ENCODE assay signal across 24 cellular contexts in the genomic region with DNA sequence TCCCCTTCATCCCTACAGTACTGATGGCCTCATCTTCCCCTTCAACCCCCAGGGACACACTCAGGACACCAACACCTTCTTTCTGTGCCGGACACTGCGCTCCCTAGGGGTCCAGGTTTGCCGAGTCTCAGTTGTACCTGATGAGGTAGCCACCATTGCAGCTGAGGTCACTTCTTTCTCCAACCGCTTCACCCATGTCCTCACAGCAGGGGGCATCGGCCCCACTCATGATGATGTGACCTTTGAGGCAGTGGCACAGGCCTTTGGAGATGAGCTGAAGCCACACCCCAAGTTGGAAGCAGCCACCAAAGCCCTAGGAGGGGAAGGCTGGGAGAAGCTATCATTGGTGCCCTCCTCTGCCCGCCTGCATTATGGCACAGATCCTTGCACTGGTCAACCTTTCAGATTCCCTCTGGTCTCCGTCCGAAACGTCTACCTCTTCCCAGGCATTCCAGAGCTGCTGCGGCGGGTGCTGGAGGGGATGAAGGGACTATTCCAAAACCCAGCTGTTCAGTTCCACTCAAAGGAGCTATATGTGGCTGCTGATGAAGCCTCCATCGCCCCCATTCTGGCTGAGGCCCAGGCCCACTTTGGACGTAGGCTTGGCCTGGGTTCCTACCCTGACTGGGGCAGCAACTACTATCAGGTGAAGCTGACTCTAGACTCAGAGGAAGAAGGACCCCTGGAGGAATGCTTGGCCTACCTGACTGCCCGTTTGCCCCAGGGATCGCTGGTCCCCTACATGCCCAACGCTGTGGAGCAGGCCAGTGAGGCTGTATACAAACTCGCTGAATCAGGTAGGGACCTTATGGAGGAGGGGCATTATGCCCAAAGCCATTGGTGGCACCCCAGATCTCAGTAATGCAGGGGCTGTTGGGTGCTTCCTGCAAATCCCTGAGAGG. TPM values are rescaled to one million over a fixed set of nuclear protein-coding genes. Genes with fewer than 3 reads are reported as not detected.
DNase-seq lines count a peak whose midpoint lies in the region; ATAC-seq and TF ChIP-seq lines count a peak whose summit lies in the region.
"Had no signal": no experiment of that assay in that cellular context is flagged by ENCODE, and none has a peak within 500 bp of the region (broad histone marks: within the 10 kb centered on the region; RNA-seq: fewer than 3 reads in every experiment).

No MANE protein-coding gene starts in this region.

- TF ChIP-seq EP300 in transverse colon (IDR thresholded peaks at IDR 0.05; ENCODE audit: low read depth), result no peak

- H3K36me3 Mint-ChIP-seq in Calu3 (ENCODE audit: insufficient read depth, unreplicated experiment) (peaks cover 30% of the 10 kb centered on the region), GM23338 (ENCODE audit: low read depth) (peaks cover 65% of the 10 kb centered on the region), T-helper 17 cell (ENCODE audit: low read depth) (peaks cover 2% of the 10 kb centered on the region), neural progenitor cell (peaks cover 13% of the 10 kb centered on the region)
- H3K36me3 Mint-ChIP-seq in activated T-helper 1 cell treated with anti-CD3 and anti-CD28 coated beads, Interleukin-12 subunit alpha, Interleukin-12 subunit beta, Interleukin-2, Interleukin-4 antibody, amounts not matched to agents 30 ng/mL and 10 ng/mL and 1 ng/mL, durations not matched to agents 14 hours and 24 hours and 36 hours (ENCODE audit: low read depth), result peaks cover 21% of the 10 kb centered on the region

- intact Hi-C loops in Calu3 (cut with micrococcal nuclease; ENCODE audit: unreplicated experiment), result no loop called here
- intact Hi-C loops in transverse colon (cut with DNase I; ENCODE audit: low total_unique reads), result no loop called here
- intact Hi-C loops in activated T-helper 1 cell treated with anti-CD3 and anti-CD28 coated beads, Interleukin-12 subunit alpha, Interleukin-12 subunit beta, Interleukin-2, Interleukin-4 antibody, amounts not matched to agents 30 ng/mL and 10 ng/mL and 1 ng/mL, durations not matched to agents 14 hours and 24 hours and 36 hours (cut with micrococcal nuclease), result no loop called here

- H3K9me2 ChIP-seq in GM23338 (ENCODE audit: insufficient read depth), result no peaks in the 10 kb centered on the region

- H3K4me2 ChIP-seq in GM23338 (no peak overlapping the region), neural progenitor cell (no peak overlapping the region)
- H3K4me2 ChIP-seq: hepatocyte had no signal

- H3K27me3 Mint-ChIP-seq in Calu3 (ENCODE audit: unreplicated experiment) (no peaks in the 10 kb centered on the region), GM23338 (ENCODE audit: insufficient read depth, low read depth, poor library complexity) (peaks cover 13% of the 10 kb centered on the region), T-helper 17 cell (no peaks in the 10 kb centered on the region), neural progenitor cell (ENCODE audit: insufficient read depth, low read depth) (peaks cover 17% of the 10 kb centered on the region)
- H3K27me3 Mint-ChIP-seq in activated T-helper 1 cell treated with anti-CD3 and anti-CD28 coated beads, Interleukin-12 subunit alpha, Interleukin-12 subunit beta, Interleukin-2, Interleukin-4 antibody, amounts not matched to agents 30 ng/mL and 10 ng/mL and 1 ng/mL, durations not matched to agents 14 hours and 24 hours and 36 hours (ENCODE audit: insufficient read depth), result no peaks in the 10 kb centered on the region
- H3K27me3 Mint-ChIP-seq: activated CD8-positive, alpha-beta memory T cell treated with anti-CD3 and anti-CD28 coated beads, Interleukin-2, amount 10 ng/mL, durations not matched to agents 7 days and 5 days; activated T-helper 17 cell treated with anti-CD3 and anti-CD28 coated beads, Interleukin-2, amount 50 U/mL, for 72 hours had no signal

- H3K27ac Mint-ChIP-seq in Calu3 (ENCODE audit: unreplicated experiment) (no peak overlapping the region), GM23338 (peak overlapping the region; percentile 35; the same call in 1 of the 2 replicates), T-helper 17 cell (peak overlapping the region; percentile 32), neural progenitor cell (no peak overlapping the region)
- no peak overlapping the region for H3K27ac Mint-ChIP-seq in activated T-helper 1 cell treated with anti-CD3 and anti-CD28 coated beads, Interleukin-12 subunit alpha, Interleukin-12 subunit beta, Interleukin-2, Interleukin-4 antibody, amounts not matched to agents 30 ng/mL and 10 ng/mL and 1 ng/mL, durations not matched to agents 14 hours and 24 hours and 36 hours
- H3K27ac Mint-ChIP-seq: activated CD8-positive, alpha-beta memory T cell treated with anti-CD3 and anti-CD28 coated beads, Interleukin-2, amount 10 ng/mL, durations not matched to agents 7 days and 5 days; activated T-helper 17 cell treated with anti-CD3 and anti-CD28 coated beads, Interleukin-2, amount 50 U/mL, for 72 hours had no signal

- H3K4me3 Mint-ChIP-seq in Calu3 (ENCODE audit: low read depth, unreplicated experiment), result no peak overlapping the region
- no peak overlapping the region for H3K4me3 Mint-ChIP-seq in GM23338
- H3K4me3 Mint-ChIP-seq in T-helper 17 cell, result no peak overlapping the region
- peak overlapping the region; percentile 66 for H3K4me3 Mint-ChIP-seq in neural progenitor cell
- no peak overlapping the region for H3K4me3 Mint-ChIP-seq in activated T-helper 1 cell treated with anti-CD3 and anti-CD28 coated beads, Interleukin-12 subunit alpha, Interleukin-12 subunit beta, Interleukin-2, Interleukin-4 antibody, amounts not matched to agents 30 ng/mL and 10 ng/mL and 1 ng/mL, durations not matched to agents 14 hours and 24 hours and 36 hours
- H3K4me3 Mint-ChIP-seq: activated CD8-positive, alpha-beta memory T cell treated with anti-CD3 and anti-CD28 coated beads, Interleukin-2, amount 10 ng/mL, durations not matched to agents 7 days and 5 days; activated T-helper 17 cell treated with anti-CD3 and anti-CD28 coated beads, Interleukin-2, amount 50 U/mL, for 72 hours had no signal

- H3K4me1 Mint-ChIP-seq in Calu3 (ENCODE audit: low read depth, unreplicated experiment), result peaks cover 7% of the 10 kb centered on the region
- peaks cover 17% of the 10 kb centered on the region for H3K4me1 Mint-ChIP-seq in GM23338
- H3K4me1 Mint-ChIP-seq in T-helper 17 cell, result peaks cover 21% of the 10 kb centered on the region
- peaks cover 12% of the 10 kb centered on the region for H3K4me1 Mint-ChIP-seq in neural progenitor cell
- peaks cover 18% of the 10 kb centered on the region for H3K4me1 Mint-ChIP-seq in activated T-helper 1 cell treated with anti-CD3 and anti-CD28 coated beads, Interleukin-12 subunit alpha, Interleukin-12 subunit beta, Interleukin-2, Interleukin-4 antibody, amounts not matched to agents 30 ng/mL and 10 ng/mL and 1 ng/mL, durations not matched to agents 14 hours and 24 hours and 36 hours (ENCODE audit: low read depth)

- H3K36me3 ChIP-seq in GM23338 (ENCODE audit: insufficient read depth) (peaks cover 9% of the 10 kb centered on the region; the same call in 1 of the 2 replicates), neural progenitor cell (peaks cover 3% of the 10 kb centered on the region), transverse colon (peaks cover 0 to 9% (median 0%) of the 10 kb centered on the region in 4 donors)

- H3K27me3 ChIP-seq in GM23338 (ENCODE audit: insufficient read depth), result no peaks in the 10 kb centered on the region
- H3K27me3 ChIP-seq in neural progenitor cell, result no peaks in the 10 kb centered on the region
- H3K27me3 ChIP-seq in transverse colon, result no peaks in the 10 kb centered on the region
- H3K27me3 ChIP-seq: adrenal gland, hepatocyte, sigmoid colon, tibial nerve had no signal

- H3K4me1 ChIP-seq in GM23338 (ENCODE audit: insufficient read depth), result peaks cover 9% of the 10 kb centered on the region
- peaks cover 9% of the 10 kb centered on the region for H3K4me1 ChIP-seq in neural progenitor cell
- H3K4me1 ChIP-seq in transverse colon, result peaks cover 7 to 21% (median 15%) of the 10 kb centered on the region in 4 donors
- H3K4me1 ChIP-seq: Caco-2 had no signal

- peaks cover 12% of the 10 kb centered on the region; the same call in 1 of the 2 replicates for H3F3A ChIP-seq in GM23338 (replicated peaks; ENCODE audit: low read depth)
- H3F3A ChIP-seq in neural progenitor cell (ENCODE audit: low read depth), result peaks cover 6% of the 10 kb centered on the region

- no peak overlapping the region for H3K9ac ChIP-seq in neural progenitor cell

- WGBS in transverse colon (ENCODE audit: low coverage in 1 of 2), 2 donors, result 87% methylated on average over 17 of the region's 17 CpGs; no CpG with 5 or more reads in 1 of the 2 donors

- H2AFZ ChIP-seq in GM23338 (no peak overlapping the region), neural progenitor cell (replicated peaks) (no peak overlapping the region)
- H2AFZ ChIP-seq: hepatocyte had no signal

- ATAC-seq in GM23338 (no peak), T-helper 17 cell (no peak)
- ATAC-seq: activated CD8-positive, alpha-beta memory T cell treated with anti-CD3 and anti-CD28 coated beads, Interleukin-2, amount 10 ng/mL, durations not matched to agents 7 days and 5 days; activated T-helper 17 cell treated with anti-CD3 and anti-CD28 coated beads, Interleukin-2, amount 50 U/mL, for 72 hours; Panc1 had no signal

- BruUV-seq in Calu3 (replicated peaks; lab: Mats Ljungman, UMichigan), result no TSS peak

- in situ Hi-C loops in transverse colon (cut with MboI; ENCODE audit: low pct_ligation_motif_present in 1 of 4, low pct_unique_long_range_greater_than_20kb in 1 of 4, low sequenced_read_pairs in 3 of 4), result no loop called here

- H3K9me3 Mint-ChIP-seq in Calu3 (ENCODE audit: low read depth, unreplicated experiment) (no peaks in the 10 kb centered on the region), GM23338 (no peaks in the 10 kb centered on the region; the same call in 2 of the 3 replicates), neural progenitor cell (no peaks in the 10 kb centered on the region)
- H3K9me3 Mint-ChIP-seq in activated T-helper 1 cell treated with anti-CD3 and anti-CD28 coated beads, Interleukin-12 subunit alpha, Interleukin-12 subunit beta, Interleukin-2, Interleukin-4 antibody, amounts not matched to agents 30 ng/mL and 10 ng/mL and 1 ng/mL, durations not matched to agents 14 hours and 24 hours and 36 hours, result no peaks in the 10 kb centered on the region
- H3K9me3 Mint-ChIP-seq: activated T-helper 17 cell treated with anti-CD3 and anti-CD28 coated beads, Interleukin-2, amount 50 U/mL, for 72 hours had no signal

- no peaks in the 10 kb centered on the region for H3K9me3 ChIP-seq in T-helper 17 cell (ENCODE audit: control insufficient read depth, low read length, poor library complexity, severe bottlenecking)
- no peaks in the 10 kb centered on the region for H3K9me3 ChIP-seq in neural progenitor cell (ENCODE audit: low read depth)
- no peaks in the 10 kb centered on the region for H3K9me3 ChIP-seq in transverse colon
- H3K9me3 ChIP-seq: adrenal gland, Caco-2, sigmoid colon, tibial nerve had no signal

- TF ChIP-seq CTCF in Calu3 (IDR thresholded peaks at IDR 0.05; ENCODE audit: unreplicated experiment), result peak; percentile 18
- no peak for TF ChIP-seq CTCF in GM23338 (conservative IDR thresholded peaks at IDR 0.05; ENCODE audit: low read depth in 2 of 2)
- no peak for TF ChIP-seq CTCF in neural progenitor cell (IDR thresholded peaks at IDR 0.05)
- no peak for TF ChIP-seq CTCF in transverse colon (IDR thresholded peaks at IDR 0.05)

- H3K4me3 ChIP-seq in GM23338 (no peak overlapping the region), neural progenitor cell (no peak overlapping the region), transverse colon (no peak overlapping the region)
- H3K4me3 ChIP-seq: adrenal gland, hepatocyte, sigmoid colon, tibial nerve had no signal

- H3K79me2 ChIP-seq in GM23338 (replicated peaks; ENCODE audit: insufficient read depth) (peaks cover 51% of the 10 kb centered on the region), neural progenitor cell (ENCODE audit: low read depth) (peaks cover 62% of the 10 kb centered on the region)

- CTCF ChIA-PET in Calu3 (lab: Charles Lee), result interaction anchor here (0.9 to 1.2 kb wide), 3 partner anchors 12 to 32 kb away, joined by 3 to 4 read pairs (median 4); a partner anchor contains a TSS

- H4K20me1 ChIP-seq in GM23338 (replicated peaks; ENCODE audit: insufficient read depth), result peaks cover 19% of the 10 kb centered on the region; the same call in 1 of the 2 replicates
- peaks cover 25% of the 10 kb centered on the region for H4K20me1 ChIP-seq in neural progenitor cell (ENCODE audit: low read depth)

- DNase-seq in Calu3 (no peak), GM23338 (ENCODE audit: low spot score) (no peak), T-helper 17 cell (no peak), neural progenitor cell (ENCODE audit: low spot score) (no peak), transverse colon (no peak), NCI-H2227 treated with DMSO at 0.1 percent for 48 hours (lab: John Stamatoyannopoulos, UW) (no peak)
- no peak for DNase-seq in activated T-helper 1 cell treated with anti-CD3 and anti-CD28 coated beads, Interleukin-12 subunit alpha, Interleukin-12 subunit beta, Interleukin-2, Interleukin-4 antibody, amounts not matched to agents 30 ng/mL and 10 ng/mL and 1 ng/mL, durations not matched to agents 14 hours and 24 hours and 36 hours (ENCODE audit: low spot score)
- DNase-seq: activated CD4-positive, CD25-positive, alpha-beta regulatory T cell treated with anti-CD3 and anti-CD28 coated beads, Interleukin-2, amount 50 U/mL, for 72 hours; activated CD8-positive, alpha-beta memory T cell treated with anti-CD3 and anti-CD28 coated beads, Interleukin-2, amount 10 ng/mL, durations not matched to agents 7 days and 5 days; adrenal gland; HCEC 1CT; IMR-90; NCI-H2029; NCI-H526; stimulated activated naive CD4-positive, alpha-beta T cell treated with Interleukin-2 at 50 U/mL for 16 hours; T-helper 9 cell had no signal

- no peak for TF ChIP-seq POLR2A in transverse colon (IDR thresholded peaks at IDR 0.05)

- H3K27ac ChIP-seq in GM23338 (ENCODE audit: low read depth) (no peak overlapping the region), neural progenitor cell (no peak overlapping the region), transverse colon (no peak overlapping the region)
- H3K27ac ChIP-seq: adrenal gland, hepatocyte, sigmoid colon, tibial nerve had no signal

RNA-seq across cellular contexts. Expression of a gene that starts 5.1 kb away (rescaled TPM):
- total RNA-seq in Calu3 (2022) (1.1 and 1.5 TPM in 2 replicates), T-helper 17 cell (not detected), neural progenitor cell (ENCODE audit: low replicate concordance) (not detected in 2 replicates), transverse colon (not detected)
- total RNA-seq in GM23338 (2014; rRNA removed; shearing (Covaris generic)), result 1.5 and 1.6 TPM in 2 replicates
- polyA plus RNA-seq in GM23338 (2016; fragmentation: Nextera tagmentation; extraction: Ambion mirVana), result not detected in 2 replicates
- 1.5 and 1.8 TPM in 2 replicates for total RNA-seq in activated T-helper 1 cell treated with anti-CD3 and anti-CD28 coated beads, Interleukin-12 subunit alpha, Interleukin-12 subunit beta, Interleukin-2, Interleukin-4 antibody, amounts not matched to agents 30 ng/mL and 10 ng/mL and 1 ng/mL, durations not matched to agents 14 hours and 24 hours and 36 hours
- total RNA-seq: adrenal gland, bronchial epithelial cell, hepatocyte, IMR-90, osteocyte, sigmoid colon had no signal
- polyA plus RNA-seq: adrenal gland, hepatocyte, IMR-90 had no signal

RNA-seq across cellular contexts. Expression of a gene that starts 5.2 kb away (rescaled TPM):
- total RNA-seq in Calu3 (2022), result 74.3 and 75.1 TPM in 2 replicates
- total RNA-seq in GM23338 (2014; rRNA removed; shearing (Covaris generic)), result 71.4 and 75.0 TPM in 2 replicates
- polyA plus RNA-seq in GM23338 (2016; fragmentation: Nextera tagmentation; extraction: Ambion mirVana), result 72.8 and 74.5 TPM in 2 replicates
- total RNA-seq in T-helper 17 cell, result 10 to 100 TPM; 33.2 to 34.7 TPM
- 19.3 and 47.4 TPM in 2 replicates for total RNA-seq in neural progenitor cell (ENCODE audit: low replicate concordance)
- 10 to 100 TPM; 32.7 to 42.4 (median 36.0) TPM for total RNA-seq in transverse colon
- total RNA-seq in activated T-helper 1 cell treated with anti-CD3 and anti-CD28 coated beads, Interleukin-12 subunit alpha, Interleukin-12 subunit beta, Interleukin-2, Interleukin-4 antibody, amounts not matched to agents 30 ng/mL and 10 ng/mL and 1 ng/mL, durations not matched to agents 14 hours and 24 hours and 36 hours, result 69.2 and 74.3 TPM in 2 replicates

RNA-seq across cellular contexts. Expression of a gene that starts 13.8 kb away (rescaled TPM):
- 182 and 230 TPM in 2 replicates for total RNA-seq in Calu3 (2022)
- 296 and 392 TPM in 2 replicates for total RNA-seq in GM23338 (2014; rRNA removed; shearing (Covaris generic))
- 562 and 617 TPM in 2 replicates for polyA plus RNA-seq in GM23338 (2016; fragmentation: Nextera tagmentation; extraction: Ambion mirVana)
- total RNA-seq in T-helper 17 cell, result 1 to 10 TPM; 9.3 to 9.4 TPM
- total RNA-seq in neural progenitor cell (ENCODE audit: low replicate concordance), result 210 and 297 TPM in 2 replicates
- total RNA-seq in transverse colon, result 10 to 100 TPM in 3 of 4 donors, not detected in 1; 28.9 to 41.4 (median 35.2) TPM
- total RNA-seq in activated T-helper 1 cell treated with anti-CD3 and anti-CD28 coated beads, Interleukin-12 subunit alpha, Interleukin-12 subunit beta, Interleukin-2, Interleukin-4 antibody, amounts not matched to agents 30 ng/mL and 10 ng/mL and 1 ng/mL, durations not matched to agents 14 hours and 24 hours and 36 hours, result 151 and 158 TPM in 2 replicates

RNA-seq across cellular contexts. Expression of a gene that starts 14.3 kb away (rescaled TPM):
- total RNA-seq in Calu3 (2022) (64.7 and 64.9 TPM in 2 replicates), T-helper 17 cell (10 to 100 TPM; 63.8 to 73.6 TPM), neural progenitor cell (ENCODE audit: low replicate concordance) (4.7 and 15.7 TPM in 2 replicates), transverse colon (100 to 1,000 TPM in 3 of 4 donors, 10 to 100 TPM in 1; 85.2 to 513 (median 272) TPM)
- 19.3 and 32.6 TPM in 2 replicates for total RNA-seq in GM23338 (2014; rRNA removed; shearing (Covaris generic))
- polyA plus RNA-seq in GM23338 (2016; fragmentation: Nextera tagmentation; extraction: Ambion mirVana), result 3.6 TPM in 2 replicates
- total RNA-seq in activated T-helper 1 cell treated with anti-CD3 and anti-CD28 coated beads, Interleukin-12 subunit alpha, Interleukin-12 subunit beta, Interleukin-2, Interleukin-4 antibody, amounts not matched to agents 30 ng/mL and 10 ng/mL and 1 ng/mL, durations not matched to agents 14 hours and 24 hours and 36 hours, result 166 and 172 TPM in 2 replicates

RNA-seq across cellular contexts. Expression of a gene that starts 17.8 kb away (rescaled TPM):
- total RNA-seq in Calu3 (2022) (73.5 and 77.5 TPM in 2 replicates), T-helper 17 cell (100 to 1,000 TPM in 1 of 2 donors, 10 to 100 TPM in 1; 99.5 to 105 TPM), neural progenitor cell (ENCODE audit: low replicate concordance) (69.0 and 86.5 TPM in 2 replicates), transverse colon (100 to 1,000 TPM in 2 of 4 donors, 10 to 100 TPM in 2; 71.1 to 149 (median 92.0) TPM)
- total RNA-seq in GM23338 (2014; rRNA removed; shearing (Covaris generic)), result 196 and 211 TPM in 2 replicates
- 108 and 117 TPM in 2 replicates for polyA plus RNA-seq in GM23338 (2016; fragmentation: Nextera tagmentation; extraction: Ambion mirVana)
- total RNA-seq in activated T-helper 1 cell treated with anti-CD3 and anti-CD28 coated beads, Interleukin-12 subunit alpha, Interleukin-12 subunit beta, Interleukin-2, Interleukin-4 antibody, amounts not matched to agents 30 ng/mL and 10 ng/mL and 1 ng/mL, durations not matched to agents 14 hours and 24 hours and 36 hours, result 61.4 and 62.3 TPM in 2 replicates

Comparison
In these comparisons a context has a peak if more than half of its experiments do, and no peak if none do; other contexts are left out.
1. H3K27ac Mint-ChIP-seq: peak in GM23338 (single experiment) and T-helper 17 cell (single experiment); none in Calu3 (single experiment), neural progenitor cell (single experiment) and activated T-helper 1 cell treated with anti-CD3 and anti-CD28 coated beads, Interleukin-12 subunit alpha, Interleukin-12 subunit beta, Interleukin-2, Interleukin-4 antibody, amounts not matched to agents 30 ng/mL and 10 ng/mL and 1 ng/mL, durations not matched to agents 14 hours and 24 hours and 36 hours (single experiment).